In the genomic region with DNA sequence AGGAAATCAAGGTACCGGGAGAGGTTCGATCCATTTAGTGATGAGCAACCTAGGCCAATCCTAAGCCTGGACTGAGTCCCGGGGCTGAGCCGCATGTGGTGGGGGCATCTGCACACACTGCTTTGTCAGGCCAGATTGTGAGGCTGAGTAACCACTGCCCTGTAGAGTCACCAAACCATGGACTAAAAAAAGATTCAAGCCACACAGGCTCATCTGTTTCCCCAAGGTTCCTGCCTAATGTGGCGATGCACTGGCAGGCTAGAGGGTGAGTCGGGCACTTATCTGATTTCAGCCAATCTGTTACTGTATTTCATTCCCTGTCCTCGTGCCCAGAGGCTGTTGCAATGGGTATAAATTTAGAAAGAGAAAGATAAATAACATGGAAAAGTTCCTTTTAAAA, we compare ENCODE assay signal across 10 cellular contexts.
DNase-seq lines count a peak whose midpoint lies in the region; ATAC-seq, FAIRE-seq and TF ChIP-seq lines count a peak whose summit lies in the region.
"Had no signal": no experiment of that assay in that cellular context is flagged by ENCODE, and none has a peak within 500 bp of the region (broad histone marks: within the 10 kb centered on the region; RNA-seq: fewer than 3 reads in every experiment).

No MANE protein-coding gene starts in this region.

- H3K9me3 ChIP-seq in skeletal muscle tissue (ENCODE audit: control insufficient read depth in 3 of 3, low read length in 3 of 3) = no peaks in the 10 kb centered on the region
- no peaks in the 10 kb centered on the region for H3K9me3 ChIP-seq in breast epithelium

- TF ChIP-seq CTCF in breast epithelium (IDR thresholded peaks at IDR 0.05) (no peak), foreskin keratinocyte (conservative IDR thresholded peaks at IDR 0.05) (no peak)

- H3K27ac ChIP-seq in skeletal muscle tissue (ENCODE audit: low read depth, low read length) (peak overlapping the region; percentile 94), breast epithelium (no peak overlapping the region), foreskin keratinocyte (no peak overlapping the region)

- peaks cover 0 to 13% (median 4%) of the 10 kb centered on the region in 3 donors for H3K36me3 ChIP-seq in skeletal muscle tissue (ENCODE audit: control insufficient read depth in 3 of 3, insufficient read depth in 3 of 3, low read length in 3 of 3)
- H3K36me3 ChIP-seq in breast epithelium = no peaks in the 10 kb centered on the region

- H3K4me1 ChIP-seq in skeletal muscle tissue (ENCODE audit: control insufficient read depth in 3 of 3, insufficient read depth in 3 of 3, low read length in 3 of 3) (peaks cover 36 to 64% (median 43%) of the 10 kb centered on the region in 3 donors), breast epithelium (no peaks in the 10 kb centered on the region), foreskin keratinocyte (peaks cover 9% of the 10 kb centered on the region)

- H3K27me3 ChIP-seq in skeletal muscle tissue (ENCODE audit: control insufficient read depth in 3 of 3, insufficient read depth in 3 of 3, low read length in 3 of 3) (no peaks in the 10 kb centered on the region), breast epithelium (no peaks in the 10 kb centered on the region), foreskin keratinocyte (no peaks in the 10 kb centered on the region)

- no peak for ATAC-seq in foreskin keratinocyte

- peak overlapping the region; percentile 35 to 58 (median 45) for H3K9ac ChIP-seq in skeletal muscle tissue (ENCODE audit: low read depth in 1 of 3, low read length in 3 of 3)

- peak; percentile 58 for DNase-seq in GM04503 (ENCODE audit: low read depth)
- peak; percentile 28 for DNase-seq in RCC 7860 (ENCODE audit: low spot score)
- DNase-seq in fibroblast of peridontal ligament (ENCODE audit: extremely low read depth) = peak; percentile 80
- DNase-seq in breast epithelium (ENCODE audit: low spot score in 2 of 2) = no peak
- DNase-seq in COR-L47 (lab: John Stamatoyannopoulos, UW) = no peak
- DNase-seq in foreskin keratinocyte = no peak
- no peak for DNase-seq in urothelium cell line (ENCODE audit: low spot score)
- DNase-seq: endodermal cell, NCI-H2227 treated with DMSO at 0.1 percent for 48 hours had no signal

- intact Hi-C loops in breast epithelium (cut with DNase I; ENCODE audit: low total_unique reads) = no loop called here

- H3K4me3 ChIP-seq in skeletal muscle tissue (ENCODE audit: low read length in 3 of 3) (peak overlapping the region in 1 of 3 donors; percentile 23), breast epithelium (no peak overlapping the region)

- no peak for TF ChIP-seq POLR2A in breast epithelium (IDR thresholded peaks at IDR 0.05)

- FAIRE-seq in RCC 7860 (lab: Jason Lieb, UNC) (no peak), urothelium cell line (lab: Jason Lieb, UNC) (no peak)

Comparison
In these comparisons a context has a peak if more than half of its experiments do, and no peak if none do; other contexts are left out.
1. DNase-seq: peak in GM04503 (single experiment), RCC 7860 (single experiment) and fibroblast of peridontal ligament (single experiment); none in breast epithelium (0 of 2), COR-L47 (single experiment), foreskin keratinocyte (0 of 2) and urothelium cell line (single experiment).